9 cellular contexts compared by ENCODE assay signal in genomic region chr5:138438724-138439536, GRCh38. TPM values are rescaled to one million over a fixed set of nuclear protein-coding genes. Genes with fewer than 3 reads are reported as not detected.
DNase-seq lines count a peak whose midpoint lies in the region; ATAC-seq and TF ChIP-seq lines count a peak whose summit lies in the region.
"Had no signal": no experiment of that assay in that cellular context is flagged by ENCODE, and none has a peak within 500 bp of the region (broad histone marks: within the 10 kb centered on the region; RNA-seq: fewer than 3 reads in every experiment).

Gene REEP2, plus strand, starts transcription at chr5:138439057. Its CDS starts 152 bp downstream, at chr5:138439209.

- H3K79me2 ChIP-seq in hepatocyte = no peaks in the 10 kb centered on the region

- H3K27ac ChIP-seq in BLaER1 (peak within 1 kb of the TSS; percentile 35; the same call in 1 of the 2 replicates), hepatocyte (no peak within 1 kb of the TSS), gastrocnemius medialis (peak within 1 kb of the TSS in 2 of 4 donors; percentile 23 to 40)
- H3K27ac ChIP-seq: HL-60 had no signal

- TF ChIP-seq CTCF in astrocyte of the cerebellum (IDR thresholded peaks at IDR 0.05; ENCODE audit: low read depth, low read length, missing control alignments) = no peak
- TF ChIP-seq CTCF in hepatocyte (IDR thresholded peaks at IDR 0.05; ENCODE audit: poor library complexity) = no peak
- no peak for TF ChIP-seq CTCF in gastrocnemius medialis (IDR thresholded peaks at IDR 0.05 in 4 of 5, conservative IDR thresholded peaks at IDR 0.05 in 1 of 5)

- peaks cover 38% of the 10 kb centered on the region for H3K36me3 ChIP-seq in BLaER1
- no peaks in the 10 kb centered on the region for H3K36me3 ChIP-seq in hepatocyte (replicated peaks; ENCODE audit: insufficient read depth, low read depth)
- peaks cover 0 to 28% of the 10 kb centered on the region in 2 donors for H3K36me3 ChIP-seq in gastrocnemius medialis

- TF ChIP-seq EP300 in Ishikawa (IDR thresholded peaks at IDR 0.05; ENCODE audit: borderline replicate concordance) = no peak

- H3K27ac Mint-ChIP-seq in T-cell = peak within 1 kb of the TSS in 1 of 2 donors; percentile 0

- H3K9me3 Mint-ChIP-seq in T-cell = no peaks in the 10 kb centered on the region

- H3K4me3 ChIP-seq in BLaER1 = peak within 1 kb of the TSS; percentile 70
- peak within 1 kb of the TSS; percentile 57 for H3K4me3 ChIP-seq in astrocyte of the cerebellum (ENCODE audit: low read depth, low read length)
- peak within 1 kb of the TSS; percentile 36 for H3K4me3 ChIP-seq in hepatocyte
- peak within 1 kb of the TSS; percentile 43 to 66 (median 54) for H3K4me3 ChIP-seq in gastrocnemius medialis

- peak within 1 kb of the TSS; percentile 73 for H3K9ac ChIP-seq in BLaER1

- POLR2A ChIA-PET in T-cell (lab: Charles Lee) = interaction anchor here in 1 of 2 donors (0.8 to 1.0 kb wide), 2 partner anchors 14 to 105 kb away, joined by 3 read pairs; partner anchors contain the start of gene ETF1

- H3K4me3 Mint-ChIP-seq in T-cell = peak within 1 kb of the TSS; percentile 75 to 80 (median 76)

- ATAC-seq in GM19463 (IDR thresholded peaks at IDR 0.05; ENCODE audit: unreplicated experiment) (peak; percentile 82), T-cell (replicated peaks in 1 of 4) (peak; percentile 83 to 90 (median 84)), gastrocnemius medialis (peak; percentile 30 to 58), HG03025 (IDR thresholded peaks at IDR 0.05; ENCODE audit: low FRiP score, unreplicated experiment) (no peak)

- H3K4me1 ChIP-seq in BLaER1 (peaks cover 26% of the 10 kb centered on the region), hepatocyte (ENCODE audit: insufficient read depth) (no peaks in the 10 kb centered on the region), gastrocnemius medialis (peaks cover 11 to 14% of the 10 kb centered on the region in 2 donors)

- intact Hi-C loops in gastrocnemius medialis (cut with DNase I; ENCODE audit: low total_unique reads) = no loop called here

- H3K4me1 Mint-ChIP-seq in T-cell = peaks cover 16 to 22% (median 18%) of the 10 kb centered on the region in 3 donors

- peak within 1 kb of the TSS; percentile 41 for H2AFZ ChIP-seq in hepatocyte

- CTCF ChIA-PET in T-cell (lab: Charles Lee) = interaction anchor here (0.5 to 1.2 kb wide), 6 partner anchors 10 to 127 kb away, joined by 3 to 8 read pairs (median 4); partner anchors contain the start of gene EGR1 (in 1 of the 2)

- peaks cover 17% of the 10 kb centered on the region for H3K36me3 Mint-ChIP-seq in T-cell

- H3K9me2 ChIP-seq in hepatocyte (replicated peaks; ENCODE audit: insufficient read depth) = no peaks in the 10 kb centered on the region

- peaks cover 0 to 6% of the 10 kb centered on the region in 2 donors for H3K27me3 Mint-ChIP-seq in T-cell

- TF ChIP-seq POLR2A in gastrocnemius medialis (IDR thresholded peaks at IDR 0.05) = no peak

- TF ChIP-seq RAD21 in Ishikawa (IDR thresholded peaks at IDR 0.05; ENCODE audit: low read depth) = no peak

- WGBS in hepatocyte (ENCODE audit: low lambda C conversion rate, missing lambda C conversion rate) = 3% methylated on average over 38 of the region's 68 CpGs

- DNase-seq in T-cell (peak in 32 of 34 experiments; percentile 12 to 62 (median 46)), astrocyte of the cerebellum (ENCODE audit: low read depth) (no peak), hepatocyte (ENCODE audit: low spot score) (peak; percentile 88), gastrocnemius medialis (no peak)

- H4K20me1 ChIP-seq in BLaER1 (peaks cover 17% of the 10 kb centered on the region), hepatocyte (ENCODE audit: insufficient read depth, poor library complexity, severe bottlenecking) (no peaks in the 10 kb centered on the region)

- in situ Hi-C loops in astrocyte of the cerebellum (cut with HindIII; ENCODE audit: low sequenced_read_pairs) (no loop called here), gastrocnemius medialis (cut with MboI; ENCODE audit: low sequenced_read_pairs in 4 of 4) (no loop called here)

- H3K27me3 ChIP-seq in BLaER1 (no peaks in the 10 kb centered on the region), hepatocyte (no peaks in the 10 kb centered on the region), gastrocnemius medialis (no peaks in the 10 kb centered on the region)

- H3K9me3 ChIP-seq in BLaER1 = no peaks in the 10 kb centered on the region
- H3K9me3 ChIP-seq in hepatocyte (ENCODE audit: low read depth) = no peaks in the 10 kb centered on the region
- no peaks in the 10 kb centered on the region for H3K9me3 ChIP-seq in gastrocnemius medialis

- H3K4me2 ChIP-seq in BLaER1 (peak within 1 kb of the TSS; percentile 89), hepatocyte (peak within 1 kb of the TSS; percentile 81)

TF ChIP-seq in Ishikawa, 13 proteins besides CTCF, POLR2A, EP300 and RAD21:
- TF ChIP-seq EGR1 (IDR thresholded peaks at IDR 0.05) (peak; percentile 57; the same call in 1 of the 2 replicates), REST (IDR thresholded peaks at IDR 0.05; ENCODE audit: low read depth) (no peak)

RNA-seq across cellular contexts. Expression of gene REEP2, which starts in this region (rescaled TPM):
- under 1 TPM; 0.18 to 0.61 (median 0.42) TPM for total RNA-seq in T-cell
- 0.67 and 3.2 TPM in 2 replicates for total RNA-seq in hepatocyte
- 0.66 and 1.9 TPM in 2 replicates for polyA plus RNA-seq in hepatocyte
- total RNA-seq in gastrocnemius medialis = 1 to 10 TPM; 1.2 to 7.4 (median 3.4) TPM

Comparison
In these comparisons a context has a peak if more than half of its experiments do, and no peak if none do; other contexts are left out.
1. Peak in DNase-seq and ATAC-seq in T-cell; RNA of the gene not detected or under 1 TPM.